8 cellular contexts compared by ENCODE assay signal in the genomic region with DNA sequence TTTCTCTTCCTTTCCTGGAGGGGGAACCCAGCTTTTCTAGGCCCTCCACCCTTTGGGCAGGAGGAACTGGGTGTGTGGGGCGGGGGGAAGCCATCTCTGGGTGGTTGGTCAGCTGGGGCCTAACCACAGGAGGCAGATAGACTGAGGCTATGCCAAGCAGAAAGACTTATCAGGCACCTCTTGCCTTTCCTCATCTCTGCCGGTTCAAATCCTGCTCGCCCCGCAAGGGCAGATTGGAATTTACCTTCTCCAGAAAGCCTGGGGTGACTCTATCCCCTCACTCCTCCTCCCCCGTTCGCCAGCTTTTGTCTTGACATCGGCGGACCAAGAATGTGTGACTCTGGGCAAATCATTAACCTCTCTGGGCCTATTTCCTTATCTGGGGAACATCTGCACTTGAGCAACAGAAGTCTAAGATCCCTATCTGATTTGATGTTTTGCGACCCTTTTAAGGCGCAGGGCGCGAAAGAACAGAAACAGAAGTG. TPM values are rescaled to one million over a fixed set of nuclear protein-coding genes. Genes with fewer than 3 reads are reported as not detected.
DNase-seq lines count a peak whose midpoint lies in the region; ATAC-seq lines count a peak whose summit lies in the region.

No MANE protein-coding gene starts in this region.

- peak overlapping the region; percentile 7 to 98 (median 95) for H3K27ac ChIP-seq in skin epidermis

- H3K36me3 Mint-ChIP-seq in activated naive CD8-positive, alpha-beta T cell treated with anti-CD3 and anti-CD28 coated beads for 36 hours, result peaks cover 43% of the 10 kb centered on the region

- H3K4me3 ChIP-seq in skin epidermis, result peak overlapping the region; percentile 59 to 98 (median 90)

- H3K4me1 Mint-ChIP-seq in activated naive CD8-positive, alpha-beta T cell treated with anti-CD3 and anti-CD28 coated beads for 36 hours, result peaks cover 47% of the 10 kb centered on the region

- peak overlapping the region; percentile 96 for H3K4me3 Mint-ChIP-seq in activated naive CD8-positive, alpha-beta T cell treated with anti-CD3 and anti-CD28 coated beads for 36 hours

- no peaks in the 10 kb centered on the region for H3K9me3 Mint-ChIP-seq in activated naive CD8-positive, alpha-beta T cell treated with anti-CD3 and anti-CD28 coated beads for 36 hours

- peak overlapping the region; percentile 98 for H3K27ac Mint-ChIP-seq in activated naive CD8-positive, alpha-beta T cell treated with anti-CD3 and anti-CD28 coated beads for 36 hours

- ATAC-seq in GM19324 (IDR thresholded peaks at IDR 0.05; ENCODE audit: low FRiP score, unreplicated experiment) (peak; percentile 28), HG03354 (IDR thresholded peaks at IDR 0.05; ENCODE audit: poor library complexity, severe bottlenecking, unreplicated experiment) (peak; percentile 59)

- peak; percentile 77 for DNase-seq in COLO668 (lab: John Stamatoyannopoulos, UW; ENCODE audit: unreplicated experiment)
- DNase-seq in RKO (ENCODE audit: low spot score), result peak; percentile 63
- DNase-seq in activated naive CD8-positive, alpha-beta T cell treated with anti-CD3 and anti-CD28 coated beads for 36 hours, result peak; percentile 37
- DNase-seq in hypothalamus (lab: John Stamatoyannopoulos, UW), result peak in 31 of 51 donors; percentile 3 to 74 (median 29)
- DNase-seq in medulla oblongata (ENCODE audit: extremely low spot score), result no peak

- no peaks in the 10 kb centered on the region for H3K27me3 Mint-ChIP-seq in activated naive CD8-positive, alpha-beta T cell treated with anti-CD3 and anti-CD28 coated beads for 36 hours

RNA-seq across cellular contexts. Expression of a gene that starts 0.6 kb away (rescaled TPM):
- total RNA-seq in activated naive CD8-positive, alpha-beta T cell treated with anti-CD3 and anti-CD28 coated beads for 36 hours, result 100 to 1,000 TPM; 366 to 384 TPM
